Comparison of ENCODE assay signal across 12 cellular contexts in genomic region chr16:83552193-83552592, GRCh38.
DNase-seq lines count a peak whose midpoint lies in the region; ATAC-seq and TF ChIP-seq lines count a peak whose summit lies in the region.
"Had no signal": no experiment of that assay in that cellular context is flagged by ENCODE, and none has a peak within 500 bp of the region (broad histone marks: within the 10 kb centered on the region; RNA-seq: fewer than 3 reads in every experiment).

No MANE protein-coding gene starts in this region.

- no TSS peak for BruUV-seq in IMR-90 (replicated peaks; lab: Mats Ljungman, UMichigan)
- no TSS peak for BruUV-seq in mammary epithelial cell (replicated peaks; lab: Mats Ljungman, UMichigan)

- H3K36me3 ChIP-seq in IMR-90 (ENCODE audit: control insufficient read depth, insufficient read depth, low read length) (no peaks in the 10 kb centered on the region), mammary epithelial cell (ENCODE audit: insufficient read depth, low read length) (no peaks in the 10 kb centered on the region)

- no CpG with 5 or more reads among the region's 4 CpGs for WGBS in IMR-90 (ENCODE audit: extremely low coverage in 2 of 2, insufficient read length in 1 of 2), 2 experiments
- 78% methylated on average over 4 of the region's 4 CpGs for WGBS in mammary epithelial cell (ENCODE audit: low coverage, missing lambda C conversion rate)

- in situ Hi-C loops in IMR-90 (cut with MboI; ENCODE audit: low sequenced_read_pairs), result loop anchor here (10.0 kb wide), 1 partner anchor 63 kb away; no protein-coding TSS in a partner anchor
- in situ Hi-C loops in mammary epithelial cell (cut with MboI; ENCODE audit: low sequenced_read_pairs in 2 of 2), result no loop called here

- H3K9me1 ChIP-seq in IMR-90 (ENCODE audit: insufficient read depth, low read length), result 0 out of 2 replicates have a peak, but pooled peaks cover 4% of the 10 kb centered on the region

- no peak overlapping the region; the same call in 1 of the 2 replicates for H3K27ac ChIP-seq in IMR-90 (ENCODE audit: insufficient read depth, low read length)
- H3K27ac ChIP-seq in mammary epithelial cell (ENCODE audit: insufficient read depth, low read depth, low read length), result no peak overlapping the region

- TF ChIP-seq POLR2A in IMR-90 (IDR thresholded peaks at IDR 0.05; ENCODE audit: low read depth, low read length), result no peak

- peak overlapping the region; percentile 60 for H2AK9ac ChIP-seq in IMR-90 (replicated peaks; ENCODE audit: low read depth, low read length, poor library complexity)

- peak overlapping the region; percentile 62 for H2BK5ac ChIP-seq in IMR-90 (ENCODE audit: low read depth, low read length, poor library complexity, severe bottlenecking)

- H4K20me1 ChIP-seq in IMR-90 (ENCODE audit: insufficient read depth, low read length), result no peaks in the 10 kb centered on the region
- H4K20me1 ChIP-seq in mammary epithelial cell (ENCODE audit: insufficient read depth, low read length), result no peaks in the 10 kb centered on the region

- H3K56ac ChIP-seq in IMR-90 (ENCODE audit: extremely low read depth, insufficient read depth, low read length), result no peak overlapping the region

- peaks cover 2% of the 10 kb centered on the region for H3K9me3 Mint-ChIP-seq in activated naive CD8-positive, alpha-beta T cell treated with anti-CD3 and anti-CD28 coated beads for 36 hours

- no peak overlapping the region for H3K9ac ChIP-seq in IMR-90 (ENCODE audit: low read depth, low read length)
- H3K9ac ChIP-seq in mammary epithelial cell (ENCODE audit: insufficient read depth, low read length), result no peak overlapping the region

- H3K79me1 ChIP-seq in IMR-90 (ENCODE audit: low read depth in 1 of 2, low read length in 2 of 2), result no peaks in the 10 kb centered on the region

- H3K27me3 Mint-ChIP-seq in activated naive CD8-positive, alpha-beta T cell treated with anti-CD3 and anti-CD28 coated beads for 36 hours, result no peaks in the 10 kb centered on the region

- H4K5ac ChIP-seq in IMR-90 (ENCODE audit: low read depth, low read length), result no peak overlapping the region; the same call in 1 of the 2 replicates

- ATAC-seq in IMR-90 (ENCODE audit: low read depth) (no peak), HG02610 (IDR thresholded peaks at IDR 0.05; ENCODE audit: unreplicated experiment) (no peak)

- no peaks in the 10 kb centered on the region for H3K36me3 Mint-ChIP-seq in activated naive CD8-positive, alpha-beta T cell treated with anti-CD3 and anti-CD28 coated beads for 36 hours

- no peaks in the 10 kb centered on the region for H3K79me2 ChIP-seq in mammary epithelial cell (ENCODE audit: insufficient read depth, low read length)

- H3K9me3 ChIP-seq in IMR-90 (ENCODE audit: control insufficient read depth, insufficient read depth, low read length) (no peaks in the 10 kb centered on the region), mammary epithelial cell (replicated peaks; ENCODE audit: insufficient read depth, low read length) (no peaks in the 10 kb centered on the region)

- no peak overlapping the region for H4K91ac ChIP-seq in IMR-90 (ENCODE audit: insufficient read depth, low read depth, low read length)

- H2BK20ac ChIP-seq in IMR-90 (ENCODE audit: low read depth, low read length), result peak overlapping the region; percentile 81; the same call in 1 of the 2 replicates

- H3K4me3 ChIP-seq in IMR-90 (ENCODE audit: insufficient read depth, low read depth, low read length), result no peak overlapping the region
- no peak overlapping the region for H3K4me3 ChIP-seq in mammary epithelial cell (replicated peaks in 1 of 3; ENCODE audit: insufficient read depth in 1 of 3, low read depth in 2 of 3, low read length in 3 of 3)

- POLR2A ChIA-PET in IMR-90 (lab: Charles Lee; ENCODE audit: unreplicated experiment), result no interaction called here

- H2AK5ac ChIP-seq in IMR-90 (ENCODE audit: low read depth, low read length), result peak overlapping the region; percentile 62; the same call in 1 of the 2 replicates

- H3K4me2 ChIP-seq in IMR-90 (ENCODE audit: low read depth, low read length) (no peak overlapping the region), mammary epithelial cell (ENCODE audit: insufficient read depth, low read depth, low read length) (peak overlapping the region; percentile 13)

- no peak overlapping the region; the same call in 1 of the 2 replicates for H3K18ac ChIP-seq in IMR-90 (ENCODE audit: low read depth, low read length)

- TF ChIP-seq RAD21 in IMR-90 (IDR thresholded peaks at IDR 0.05; ENCODE audit: low read length), result no peak

- H3K27ac Mint-ChIP-seq in activated naive CD8-positive, alpha-beta T cell treated with anti-CD3 and anti-CD28 coated beads for 36 hours, result no peak overlapping the region

- peak overlapping the region; percentile 35; the same call in 1 of the 3 replicates for H2BK15ac ChIP-seq in IMR-90 (ENCODE audit: low read depth, low read length)

- CTCF ChIA-PET in IMR-90 (lab: Yijun Ruan, JAX) (no interaction called here), mammary epithelial cell (lab: Charles Lee; ENCODE audit: low non-redundant PET) (no interaction called here)

- H3K4me3 Mint-ChIP-seq in activated naive CD8-positive, alpha-beta T cell treated with anti-CD3 and anti-CD28 coated beads for 36 hours, result no peak overlapping the region

- H3K4me1 ChIP-seq in IMR-90 (ENCODE audit: control insufficient read depth, insufficient read depth, low read length) (peaks cover 1% of the 10 kb centered on the region; the same call in 1 of the 2 replicates), mammary epithelial cell (ENCODE audit: insufficient read depth, low read length) (peaks cover 9% of the 10 kb centered on the region)

- H2AFZ ChIP-seq in IMR-90 (replicated peaks; ENCODE audit: low read length, poor library complexity) (peak overlapping the region; percentile 46), mammary epithelial cell (ENCODE audit: low read depth, low read length) (no peak overlapping the region)

- H3K4me1 Mint-ChIP-seq in activated naive CD8-positive, alpha-beta T cell treated with anti-CD3 and anti-CD28 coated beads for 36 hours, result no peaks in the 10 kb centered on the region

- DNase-seq in AG20443 (ENCODE audit: low spot score) (peak; percentile 15), IMR-90 (peak; percentile 77), mammary epithelial cell (peak; percentile 42), kidney tubule cell (ENCODE audit: low spot score) (peak; percentile 91), NCI-H1092 (lab: John Stamatoyannopoulos, UW) (no peak), NCI-H748 (lab: John Stamatoyannopoulos, UW; ENCODE audit: unreplicated experiment) (no peak)
- DNase-seq in activated naive CD8-positive, alpha-beta T cell treated with anti-CD3 and anti-CD28 coated beads for 36 hours, result no peak
- DNase-seq: activated gamma-delta T cell; effector CD4-positive, alpha-beta T cell; islet precursor cell; posterior cingulate gyrus had no signal

- H4K8ac ChIP-seq in IMR-90 (ENCODE audit: low read depth in 2 of 2, low read length in 2 of 2), result 0 out of 4 replicates have a peak overlapping the region, but pooled peaks of 1 of the 2 experiments have one; percentile 4

- H3K14ac ChIP-seq in IMR-90 (replicated peaks; ENCODE audit: low read depth, low read length), result 0 out of 2 replicates have a peak overlapping the region, but pooled peaks have one; percentile 61

- H3K4ac ChIP-seq in IMR-90 (ENCODE audit: low read depth, low read length), result peak overlapping the region; percentile 56; the same call in 1 of the 2 replicates

- dilution Hi-C loops in IMR-90 (cut with HindIII; ENCODE audit: low sequenced_read_pairs, unreplicated experiment), result no loop called here
- dilution Hi-C loops in mammary epithelial cell (cut with HindIII; ENCODE audit: low sequenced_read_pairs), result no loop called here

- peak overlapping the region; percentile 73; the same call in 1 of the 2 replicates for H3K23ac ChIP-seq in IMR-90 (ENCODE audit: low read depth, low read length)

- peak overlapping the region; percentile 80 for H2BK120ac ChIP-seq in IMR-90 (ENCODE audit: low read depth, low read length)

- H3K27me3 ChIP-seq in IMR-90 (ENCODE audit: control insufficient read depth, insufficient read depth, low read length) (no peaks in the 10 kb centered on the region), mammary epithelial cell (ENCODE audit: insufficient read depth, low read length) (no peaks in the 10 kb centered on the region)

- TF ChIP-seq CTCF in IMR-90 (conservative IDR thresholded peaks at IDR 0.05; ENCODE audit: low read depth, low read length) (no peak), mammary epithelial cell (conservative IDR thresholded peaks at IDR 0.05 in 1 of 2, IDR thresholded peaks at IDR 0.05 in 1 of 2; ENCODE audit: extremely low read depth in 1 of 2, insufficient read depth in 1 of 2, low read depth in 1 of 2, low read length in 2 of 2) (no peak)

- intact Hi-C loops in IMR-90 (cut with micrococcal nuclease), result no loop called here
- intact Hi-C loops in mammary epithelial cell (cut with micrococcal nuclease), result no loop called here

TF ChIP-seq in IMR-90, 13 proteins besides CTCF, POLR2A, EP300 and RAD21:
- TF ChIP-seq BHLHE40 (IDR thresholded peaks at IDR 0.05; ENCODE audit: low read depth, low read length), result peak; percentile 39; the same call in 1 of the 2 replicates
- no peak for TF ChIP-seq NFE2L2 (IDR thresholded peaks at IDR 0.05; ENCODE audit: low read depth, low read length)

Comparison
In these comparisons a context has a peak if more than half of its experiments do, and no peak if none do; other contexts are left out.
1. DNase-seq: peak in AG20443 (single experiment), IMR-90 (single experiment), mammary epithelial cell (single experiment) and kidney tubule cell (single experiment); none in activated naive CD8-positive, alpha-beta T cell treated with anti-CD3 and anti-CD28 coated beads for 36 hours (single experiment), NCI-H1092 (single experiment) and NCI-H748 (single experiment).